ENCODE assay signal across 32 cellular contexts in the genomic region with DNA sequence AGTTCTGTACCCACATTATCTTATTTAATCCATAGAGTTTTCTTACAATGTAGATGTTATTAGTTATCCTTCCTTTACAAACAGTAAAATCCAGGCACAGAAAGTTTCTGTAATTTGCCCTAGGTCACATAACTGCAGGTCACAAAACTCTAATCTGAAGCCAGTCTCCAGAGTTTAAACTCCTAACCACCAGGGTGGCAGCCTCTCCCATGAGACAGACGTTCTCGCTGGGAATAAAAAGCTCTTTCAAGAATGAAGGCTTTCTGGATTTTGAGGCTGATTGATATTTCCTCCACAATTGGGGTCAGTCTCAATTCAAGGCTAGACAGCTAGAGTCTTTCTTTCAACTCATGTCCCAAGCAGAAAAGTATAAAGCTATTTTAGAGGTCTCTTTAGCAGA.
"Had no signal": no experiment of that assay in that cellular context is flagged by ENCODE, and none has a peak within 500 bp of the region (broad histone marks: within the 10 kb centered on the region; RNA-seq: fewer than 3 reads in every experiment).

No MANE protein-coding gene starts in this region.

- ATAC-seq: activated T-cell treated with anti-CD3 and anti-CD28 coated beads, Interleukin-2, amount 50 U/mL, for 4 hours; gastrocnemius medialis; left colon; pancreas; T-helper 17 cell had no signal

- H3K4me3 ChIP-seq: ascending aorta, coronary artery, dorsolateral prefrontal cortex, gastrocnemius medialis, pancreas, prostate gland, sigmoid colon, tibial nerve had no signal

- H3K27me3 ChIP-seq: ascending aorta, dorsolateral prefrontal cortex, gastrocnemius medialis, pancreas, sigmoid colon, tibial nerve had no signal

- DNase-seq: activated CD4-positive, alpha-beta memory T cell treated with anti-CD3 and anti-CD28 coated beads for 36 hours; activated CD4-positive, alpha-beta T cell treated with anti-CD3 and anti-CD28 coated beads, Interleukin-2, amount 10 ng/mL, durations not matched to agents 24 days and 14 days; activated CD4-positive, CD25-positive, alpha-beta regulatory T cell treated with anti-CD3 and anti-CD28 coated beads, Interleukin-2, amount 50 U/mL, for 72 hours; activated CD8-positive, alpha-beta memory T cell treated with anti-CD3 and anti-CD28 coated beads, Interleukin-2, amount 50 U/mL, for 4 hours; activated T-cell treated with anti-CD3 and anti-CD28 coated beads, Interleukin-2, amount 50 U/mL, for 4 hours; dorsolateral prefrontal cortex; effector memory CD4-positive, alpha-beta T cell; erythroblast; gastrocnemius medialis; hippocampal formation; kidney; left colon; naive B cell; nephron progenitor cell; nucleus accumbens; pancreas; retina; sigmoid colon; stimulated activated CD4-positive, alpha-beta T cell treated with anti-CD3 and anti-CD28 coated beads, Interleukin-15, amount 100 ng/mL, for 24 hours; stimulated activated CD4-positive, alpha-beta T cell treated with anti-CD3 and anti-CD28 coated beads, Interleukin-2, amount 100 ng/mL, for 24 hours; stimulated activated naive CD4-positive, alpha-beta T cell; T-helper 17 cell; T1000; WERI-Rb-1 had no signal

- H3K27ac ChIP-seq: ascending aorta, coronary artery, dorsolateral prefrontal cortex, gastrocnemius medialis, pancreas, prostate gland, sigmoid colon, WERI-Rb-1 had no signal

- H3K36me3 Mint-ChIP-seq: activated naive CD8-positive, alpha-beta T cell had no signal

- H3K9me3 ChIP-seq: ascending aorta, gastrocnemius medialis, pancreas, prostate gland, sigmoid colon, tibial nerve had no signal

- H3K27ac Mint-ChIP-seq: activated CD4-positive, alpha-beta memory T cell treated with anti-CD3 and anti-CD28 coated beads for 36 hours; activated CD4-positive, alpha-beta T cell treated with anti-CD3 and anti-CD28 coated beads, Interleukin-2, amount 10 ng/mL, durations not matched to agents 24 days and 14 days; activated naive CD8-positive, alpha-beta T cell; activated T-helper 2 cell treated with anti-CD3 and anti-CD28 coated beads, Interferon-gamma antibody, Interleukin-2, Interleukin-4, amounts not matched to agents 10 μg/mL and 5 μg/mL and 100 μg/mL, durations not matched to agents 14 hours and 24 hours and 36 hours; brain; mesothelial cell of epicardium; nephron progenitor cell; T-helper 17 cell had no signal

- H3K27me3 Mint-ChIP-seq: activated CD4-positive, alpha-beta memory T cell treated with anti-CD3 and anti-CD28 coated beads for 36 hours; activated CD4-positive, alpha-beta T cell treated with anti-CD3 and anti-CD28 coated beads, Interleukin-2, amount 10 ng/mL, durations not matched to agents 24 days and 14 days; activated naive CD8-positive, alpha-beta T cell; brain; naive B cell; T-helper 17 cell had no signal

- H3K4me3 Mint-ChIP-seq: activated CD4-positive, alpha-beta memory T cell treated with anti-CD3 and anti-CD28 coated beads for 36 hours; activated CD4-positive, alpha-beta T cell treated with anti-CD3 and anti-CD28 coated beads, Interleukin-2, amount 10 ng/mL, durations not matched to agents 24 days and 14 days; activated naive CD8-positive, alpha-beta T cell; activated T-cell treated with anti-CD3 and anti-CD28 coated beads, Interleukin-2, amount 50 U/mL, for 4 hours; brain; mesothelial cell of epicardium; naive B cell; nephron progenitor cell; T-helper 17 cell had no signal

- H3K36me3 ChIP-seq: ascending aorta, gastrocnemius medialis, pancreas, prostate gland, sigmoid colon, tibial nerve, WERI-Rb-1 had no signal

- H3K4me1 ChIP-seq: ascending aorta, gastrocnemius medialis, pancreas, prostate gland had no signal
